In the genomic region with DNA sequence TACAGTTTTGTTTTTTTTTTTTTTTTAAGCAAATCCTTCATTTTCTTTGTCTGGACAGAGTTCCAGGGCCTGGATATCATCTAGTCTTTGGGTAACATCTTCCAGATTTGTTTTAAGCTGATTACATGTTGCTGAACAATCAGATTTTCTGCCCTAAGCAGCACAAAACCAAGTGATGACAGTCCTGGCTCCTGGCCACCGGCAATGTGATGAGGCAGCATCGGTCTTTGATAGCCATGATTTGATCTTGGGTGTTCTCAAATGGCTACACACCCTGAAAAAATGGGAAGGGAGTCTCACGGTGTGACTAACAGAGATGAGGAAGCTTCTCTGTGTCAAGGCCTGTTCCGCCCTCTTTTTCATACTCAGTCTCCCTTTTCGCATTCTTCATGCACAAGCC, we compare ENCODE assay signal across 21 cellular contexts.
DNase-seq lines count a peak whose midpoint lies in the region; ATAC-seq, FAIRE-seq and TF ChIP-seq lines count a peak whose summit lies in the region.
"Had no signal": no experiment of that assay in that cellular context is flagged by ENCODE, and none has a peak within 500 bp of the region (broad histone marks: within the 10 kb centered on the region; RNA-seq: fewer than 3 reads in every experiment).

No MANE protein-coding gene starts in this region.

- H3K4me1 ChIP-seq in heart left ventricle (no peaks in the 10 kb centered on the region), smooth muscle cell (ENCODE audit: low read depth) (peaks cover 4% of the 10 kb centered on the region)
- H3K4me1 ChIP-seq: colonic mucosa, lower lobe of right lung had no signal

- H3K9me3 ChIP-seq in heart left ventricle, result no peaks in the 10 kb centered on the region
- H3K9me3 ChIP-seq in smooth muscle cell (replicated peaks; ENCODE audit: low read depth), result no peaks in the 10 kb centered on the region
- H3K9me3 ChIP-seq: colonic mucosa, lower lobe of right lung had no signal

- 67 to 76% (median 72%) methylated on average over 5 of the region's 5 CpGs for WGBS in heart left ventricle, 4 donors
- WGBS in smooth muscle cell (ENCODE audit: low lambda C conversion rate), result 56% methylated on average over 5 of the region's 5 CpGs

- no peaks in the 10 kb centered on the region for H4K20me1 ChIP-seq in smooth muscle cell (ENCODE audit: low read depth)

- H3K27ac ChIP-seq in heart left ventricle (no peak overlapping the region), smooth muscle cell (ENCODE audit: low read depth) (no peak overlapping the region)
- H3K27ac ChIP-seq: colonic mucosa, lower lobe of right lung had no signal

- peak; percentile 51 for DNase-seq in Right ventricle myocardium inferior (ENCODE audit: missing footprints)
- no peak for DNase-seq in heart left ventricle
- DNase-seq in fibroblast of the aortic adventitia (ENCODE audit: low read depth), result peak; percentile 17
- DNase-seq in smooth muscle cell (lab: John Stamatoyannopoulos, UW; ENCODE audit: unreplicated experiment), result no peak
- DNase-seq in GM12892 (ENCODE audit: insufficient read length), result no peak
- DNase-seq: activated T-cell treated with anti-CD3 and anti-CD28 coated beads, Interleukin-2, amount 50 U/mL, for 72 hours; colonic mucosa; GF-D8; GOT3; hippocampal formation; islet precursor cell; KBM-7; lower lobe of right lung; NCI-H187 treated with DMSO at 0.1 percent for 48 hours; NCI-H446 treated with DMSO at 0.1 percent for 48 hours; occipital lobe had no signal

- no peak overlapping the region for H3K9ac ChIP-seq in smooth muscle cell (ENCODE audit: low read depth)

- no peak for TF ChIP-seq CTCF in heart left ventricle (IDR thresholded peaks at IDR 0.05)
- TF ChIP-seq CTCF in fibroblast of the aortic adventitia (IDR thresholded peaks at IDR 0.05; ENCODE audit: insufficient read depth, low read length), result no peak
- TF ChIP-seq CTCF in smooth muscle cell (IDR thresholded peaks at IDR 0.05; ENCODE audit: borderline replicate concordance, insufficient read depth, poor library complexity, severe bottlenecking), result no peak

- TF ChIP-seq POLR2A in heart left ventricle (IDR thresholded peaks at IDR 0.05), result no peak
- TF ChIP-seq POLR2A in GM12892 (IDR thresholded peaks at IDR 0.05; ENCODE audit: low read depth, low read length), result no peak

- no peak for FAIRE-seq in GM12892 (lab: Jason Lieb, UNC)
- FAIRE-seq: A204.1, GM12891 had no signal

- H3K4me3 ChIP-seq in heart left ventricle (no peak overlapping the region), fibroblast of the aortic adventitia (ENCODE audit: low read depth, low read length) (no peak overlapping the region), smooth muscle cell (no peak overlapping the region)
- H3K4me3 ChIP-seq: colonic mucosa, lower lobe of right lung had no signal

- ATAC-seq in Right ventricle myocardium inferior, result no peak
- no peak for ATAC-seq in heart left ventricle
- ATAC-seq in SK-N-SH treated with all-trans-retinoic acid at 6 μM for 48 hours, result peak; percentile 75
- ATAC-seq in GM21576 (IDR thresholded peaks at IDR 0.05; ENCODE audit: unreplicated experiment), result no peak
- no peak for ATAC-seq in GM21447 (IDR thresholded peaks at IDR 0.05; ENCODE audit: unreplicated experiment)
- ATAC-seq: activated T-cell treated with anti-CD3 and anti-CD28 coated beads, Interleukin-2, amount 50 U/mL, for 72 hours; lower lobe of right lung had no signal

- intact Hi-C loops in Right ventricle myocardium inferior (cut with DNase I), result no loop called here
- intact Hi-C loops in heart left ventricle (cut with DNase I), result no loop called here

- no peaks in the 10 kb centered on the region for H3K79me2 ChIP-seq in smooth muscle cell (ENCODE audit: low read depth)

- no peaks in the 10 kb centered on the region for H3F3A ChIP-seq in smooth muscle cell (ENCODE audit: low read depth)

- H3K36me3 ChIP-seq in heart left ventricle (no peaks in the 10 kb centered on the region), smooth muscle cell (ENCODE audit: low read depth) (no peaks in the 10 kb centered on the region)
- H3K36me3 ChIP-seq: colonic mucosa, lower lobe of right lung had no signal

- peak overlapping the region; percentile 26 for H2AFZ ChIP-seq in smooth muscle cell (ENCODE audit: low read depth)

- H3K4me2 ChIP-seq in smooth muscle cell, result no peak overlapping the region

- H3K27me3 ChIP-seq in heart left ventricle (no peaks in the 10 kb centered on the region), smooth muscle cell (ENCODE audit: low read depth) (no peaks in the 10 kb centered on the region)
- H3K27me3 ChIP-seq: colonic mucosa had no signal

TF ChIP-seq in SK-N-SH treated with all-trans-retinoic acid at 6 μM for 48 hours, 23 proteins besides CTCF, POLR2A, EP300 and RAD21 (continues in another document):
- TF ChIP-seq ESRRG (CRISPR knock-in tag; IDR thresholded peaks at IDR 0.05) (no peak), TOX (CRISPR knock-in tag; IDR thresholded peaks at IDR 0.05; ENCODE audit: borderline replicate concordance) (no peak), BACH2 (CRISPR knock-in tag; IDR thresholded peaks at IDR 0.05; ENCODE audit: borderline replicate concordance) (no peak), ZC3H10 (CRISPR knock-in tag; IDR thresholded peaks at IDR 0.05) (no peak), OSR1 (CRISPR knock-in tag; IDR thresholded peaks at IDR 0.05) (no peak), CSRNP3 (CRISPR knock-in tag; IDR thresholded peaks at IDR 0.05) (no peak), ARNTL (CRISPR knock-in tag; IDR thresholded peaks at IDR 0.05; ENCODE audit: borderline replicate concordance, low read depth) (no peak), RARB (CRISPR knock-in tag; IDR thresholded peaks at IDR 0.05) (no peak)
- TF ChIP-seq, protein P1, sequence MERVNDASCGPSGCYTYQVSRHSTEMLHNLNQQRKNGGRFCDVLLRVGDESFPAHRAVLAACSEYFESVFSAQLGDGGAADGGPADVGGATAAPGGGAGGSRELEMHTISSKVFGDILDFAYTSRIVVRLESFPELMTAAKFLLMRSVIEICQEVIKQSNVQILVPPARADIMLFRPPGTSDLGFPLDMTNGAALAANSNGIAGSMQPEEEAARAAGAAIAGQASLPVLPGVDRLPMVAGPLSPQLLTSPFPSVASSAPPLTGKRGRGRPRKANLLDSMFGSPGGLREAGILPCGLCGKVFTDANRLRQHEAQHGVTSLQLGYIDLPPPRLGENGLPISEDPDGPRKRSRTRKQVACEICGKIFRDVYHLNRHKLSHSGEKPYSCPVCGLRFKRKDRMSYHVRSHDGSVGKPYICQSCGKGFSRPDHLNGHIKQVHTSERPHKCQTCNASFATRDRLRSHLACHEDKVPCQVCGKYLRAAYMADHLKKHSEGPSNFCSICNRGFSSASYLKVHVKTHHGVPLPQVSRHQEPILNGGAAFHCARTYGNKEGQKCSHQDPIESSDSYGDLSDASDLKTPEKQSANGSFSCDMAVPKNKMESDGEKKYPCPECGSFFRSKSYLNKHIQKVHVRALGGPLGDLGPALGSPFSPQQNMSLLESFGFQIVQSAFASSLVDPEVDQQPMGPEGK (CRISPR knock-in tag; IDR thresholded peaks at IDR 0.05; ENCODE audit: borderline replicate concordance), result no peak
- TF ChIP-seq, protein P2, sequence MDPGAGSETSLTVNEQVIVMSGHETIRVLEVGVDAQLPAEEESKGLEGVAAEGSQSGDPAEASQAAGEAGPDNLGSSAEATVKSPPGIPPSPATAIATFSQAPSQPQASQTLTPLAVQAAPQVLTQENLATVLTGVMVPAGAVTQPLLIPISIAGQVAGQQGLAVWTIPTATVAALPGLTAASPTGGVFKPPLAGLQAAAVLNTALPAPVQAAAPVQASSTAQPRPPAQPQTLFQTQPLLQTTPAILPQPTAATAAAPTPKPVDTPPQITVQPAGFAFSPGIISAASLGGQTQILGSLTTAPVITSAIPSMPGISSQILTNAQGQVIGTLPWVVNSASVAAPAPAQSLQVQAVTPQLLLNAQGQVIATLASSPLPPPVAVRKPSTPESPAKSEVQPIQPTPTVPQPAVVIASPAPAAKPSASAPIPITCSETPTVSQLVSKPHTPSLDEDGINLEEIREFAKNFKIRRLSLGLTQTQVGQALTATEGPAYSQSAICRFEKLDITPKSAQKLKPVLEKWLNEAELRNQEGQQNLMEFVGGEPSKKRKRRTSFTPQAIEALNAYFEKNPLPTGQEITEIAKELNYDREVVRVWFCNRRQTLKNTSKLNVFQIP (CRISPR knock-in tag; IDR thresholded peaks at IDR 0.05; ENCODE audit: borderline replicate concordance, low read depth), result no peak
- TF ChIP-seq, protein P3, sequence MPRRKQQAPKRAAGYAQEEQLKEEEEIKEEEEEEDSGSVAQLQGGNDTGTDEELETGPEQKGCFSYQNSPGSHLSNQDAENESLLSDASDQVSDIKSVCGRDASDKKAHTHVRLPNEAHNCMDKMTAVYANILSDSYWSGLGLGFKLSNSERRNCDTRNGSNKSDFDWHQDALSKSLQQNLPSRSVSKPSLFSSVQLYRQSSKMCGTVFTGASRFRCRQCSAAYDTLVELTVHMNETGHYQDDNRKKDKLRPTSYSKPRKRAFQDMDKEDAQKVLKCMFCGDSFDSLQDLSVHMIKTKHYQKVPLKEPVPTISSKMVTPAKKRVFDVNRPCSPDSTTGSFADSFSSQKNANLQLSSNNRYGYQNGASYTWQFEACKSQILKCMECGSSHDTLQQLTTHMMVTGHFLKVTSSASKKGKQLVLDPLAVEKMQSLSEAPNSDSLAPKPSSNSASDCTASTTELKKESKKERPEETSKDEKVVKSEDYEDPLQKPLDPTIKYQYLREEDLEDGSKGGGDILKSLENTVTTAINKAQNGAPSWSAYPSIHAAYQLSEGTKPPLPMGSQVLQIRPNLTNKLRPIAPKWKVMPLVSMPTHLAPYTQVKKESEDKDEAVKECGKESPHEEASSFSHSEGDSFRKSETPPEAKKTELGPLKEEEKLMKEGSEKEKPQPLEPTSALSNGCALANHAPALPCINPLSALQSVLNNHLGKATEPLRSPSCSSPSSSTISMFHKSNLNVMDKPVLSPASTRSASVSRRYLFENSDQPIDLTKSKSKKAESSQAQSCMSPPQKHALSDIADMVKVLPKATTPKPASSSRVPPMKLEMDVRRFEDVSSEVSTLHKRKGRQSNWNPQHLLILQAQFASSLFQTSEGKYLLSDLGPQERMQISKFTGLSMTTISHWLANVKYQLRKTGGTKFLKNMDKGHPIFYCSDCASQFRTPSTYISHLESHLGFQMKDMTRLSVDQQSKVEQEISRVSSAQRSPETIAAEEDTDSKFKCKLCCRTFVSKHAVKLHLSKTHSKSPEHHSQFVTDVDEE (CRISPR knock-in tag; IDR thresholded peaks at IDR 0.05), result no peak

Comparison
In these comparisons a context has a peak if more than half of its experiments do, and no peak if none do; other contexts are left out.
1. DNase-seq: peak in Right ventricle myocardium inferior (single experiment) and fibroblast of the aortic adventitia (single experiment); none in heart left ventricle (0 of 5), smooth muscle cell (single experiment) and GM12892 (single experiment).